In genomic region chr9:72232778-72233177, GRCh38 we compare ENCODE assay signal across 1 cellular context.
TF ChIP-seq lines count a peak whose summit lies in the region.

No MANE protein-coding gene starts in this region.

TF ChIP-seq in HepG2, 621 proteins besides CTCF, POLR2A, EP300 and RAD21 (continued from another document):
- TF ChIP-seq SRF (IDR thresholded peaks at IDR 0.05; ENCODE audit: low read depth, low read length) (peak; percentile 53; the same call in 1 of the 2 replicates), ATF2 (CRISPR knock-in tag; IDR thresholded peaks at IDR 0.05) (no peak), IKZF5 (CRISPR knock-in tag; IDR thresholded peaks at IDR 0.05) (no peak)
TF ChIP-seq in HepG2: peak in this region for 4.
